17 cellular contexts compared by ENCODE assay signal in the genomic region with DNA sequence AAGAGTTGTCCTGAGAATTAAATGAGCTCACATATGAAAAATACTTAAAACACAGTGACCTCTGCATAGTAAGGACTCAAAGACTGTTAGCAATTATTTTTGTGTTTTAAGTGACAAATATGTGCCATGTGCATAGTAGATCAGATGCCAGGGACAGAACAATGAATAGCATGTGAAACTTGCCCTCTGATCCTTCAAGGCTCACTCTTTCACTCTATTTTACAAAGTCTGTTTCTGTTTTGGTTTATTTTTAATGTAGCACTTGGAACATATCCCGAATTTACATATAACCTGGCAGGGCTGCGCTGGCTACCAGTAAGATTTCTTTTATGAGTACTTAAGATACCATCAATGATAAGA.
DNase-seq lines count a peak whose midpoint lies in the region; ATAC-seq, FAIRE-seq and TF ChIP-seq lines count a peak whose summit lies in the region.
"Had no signal": no experiment of that assay in that cellular context is flagged by ENCODE, and none has a peak within 500 bp of the region (broad histone marks: within the 10 kb centered on the region; RNA-seq: fewer than 3 reads in every experiment).

No MANE protein-coding gene starts in this region.

- no peak overlapping the region for H3K4me3 Mint-ChIP-seq in activated T-cell treated with anti-CD3 and anti-CD28 coated beads, Interleukin-2, amount 50 U/mL, for 72 hours
- H3K4me3 Mint-ChIP-seq: CD4-positive, CD25-positive, alpha-beta regulatory T cell; T-helper 17 cell had no signal

- TF ChIP-seq EP300 in A549 (IDR thresholded peaks at IDR 0.05): no peak

- no peak for TF ChIP-seq POLR2A in A549 (IDR thresholded peaks at IDR 0.05; ENCODE audit: low read length)

- H3K4me1 ChIP-seq in A549 (peaks cover 42% of the 10 kb centered on the region), GM23248 (ENCODE audit: insufficient read depth) (peaks cover 37% of the 10 kb centered on the region), PC-9 (replicated peaks; ENCODE audit: insufficient read depth) (peaks cover 63% of the 10 kb centered on the region)

- in situ Hi-C loops in GM23248 (cut with MboI): no loop called here

- no peaks in the 10 kb centered on the region for H3K36me3 Mint-ChIP-seq in activated T-cell treated with anti-CD3 and anti-CD28 coated beads, Interleukin-2, amount 50 U/mL, for 72 hours (ENCODE audit: insufficient read depth in 2 of 2)
- H3K36me3 Mint-ChIP-seq: CD4-positive, CD25-positive, alpha-beta regulatory T cell had no signal

- no peak for ATAC-seq in A549
- ATAC-seq in activated T-cell treated with anti-CD3 and anti-CD28 coated beads, Interleukin-2, amount 50 U/mL, for 72 hours (replicated peaks in 1 of 2): no peak
- no peak for ATAC-seq in HG03565 (IDR thresholded peaks at IDR 0.05; ENCODE audit: unreplicated experiment)
- ATAC-seq: Panc1, T-helper 17 cell had no signal

- H3K27ac ChIP-seq in A549 (peak overlapping the region; percentile 75 to 84), GM23248 (no peak overlapping the region), PC-9 (peak overlapping the region; percentile 49), epithelial cell of prostate (peak overlapping the region; percentile 60)
- H3K27ac ChIP-seq: SJSA1 had no signal

- no peak for FAIRE-seq in A549 (lab: Jason Lieb, UNC)
- FAIRE-seq: GM19239 had no signal

- H3K79me2 ChIP-seq in GM23248 (ENCODE audit: insufficient read depth): no peaks in the 10 kb centered on the region
- H3K79me2 ChIP-seq in PC-9 (ENCODE audit: low read depth): no peaks in the 10 kb centered on the region

- H3K36me3 ChIP-seq in GM23248 (ENCODE audit: low read depth) (no peaks in the 10 kb centered on the region), PC-9 (ENCODE audit: low read depth) (no peaks in the 10 kb centered on the region)
- H3K36me3 ChIP-seq: SJSA1 had no signal

- no peaks in the 10 kb centered on the region for H3K27me3 ChIP-seq in GM23248 (replicated peaks; ENCODE audit: insufficient read depth)
- no peaks in the 10 kb centered on the region for H3K27me3 ChIP-seq in PC-9 (ENCODE audit: insufficient read depth, low read depth)
- H3K27me3 ChIP-seq: SJSA1 had no signal

- TF ChIP-seq RAD21 in A549 (conservative IDR thresholded peaks at IDR 0.05 in 1 of 2, IDR thresholded peaks at IDR 0.05 in 1 of 2): no peak

- POLR2A ChIA-PET in A549 (lab: Yijun Ruan, JAX) (no interaction called here), PC-9 (lab: Charles Lee; ENCODE audit: unreplicated experiment) (no interaction called here)

- H3K4me3 ChIP-seq in A549 (no peak overlapping the region), GM23248 (no peak overlapping the region), PC-9 (no peak overlapping the region)
- H3K4me3 ChIP-seq: SJSA1 had no signal

- 11% methylated on average over 2 of the region's 2 CpGs for WGBS in A549 (ENCODE audit: missing lambda C conversion rate)
- 53 to 57% methylated on average over 2 of the region's 2 CpGs for WGBS in GM23248 (ENCODE audit: low coverage in 1 of 2, low lambda C conversion rate in 2 of 2, missing lambda C conversion rate in 2 of 2), 2 experiments

- intact Hi-C loops in PC-9 (cut with micrococcal nuclease; ENCODE audit: unreplicated experiment): no loop called here

- H3K4me1 Mint-ChIP-seq in activated T-cell treated with anti-CD3 and anti-CD28 coated beads, Interleukin-2, amount 50 U/mL, for 72 hours (ENCODE audit: low read depth): peaks cover 14% of the 10 kb centered on the region

- no peak overlapping the region for H3K9ac ChIP-seq in GM23248

- H4K20me1 ChIP-seq in GM23248 (ENCODE audit: insufficient read depth) (no peaks in the 10 kb centered on the region), PC-9 (ENCODE audit: insufficient read depth) (no peaks in the 10 kb centered on the region)

- CTCF ChIA-PET in A549 (lab: Yijun Ruan, JAX) (no interaction called here), PC-9 (lab: Charles Lee) (no interaction called here)

- DNase-seq in A549 (ENCODE audit: low read depth in 1 of 2, low spot score in 1 of 2): no peak
- no peak for DNase-seq in GM23248
- no peak for DNase-seq in PC-9
- DNase-seq in epithelial cell of prostate (ENCODE audit: low read depth, low spot score): no peak
- no peak for DNase-seq in activated T-cell treated with anti-CD3 and anti-CD28 coated beads, Interleukin-2, amount 50 U/mL, for 72 hours
- no peak for DNase-seq in iPS-NIHi7 (ENCODE audit: extremely low spot score)
- DNase-seq in SW 1271 (lab: John Stamatoyannopoulos, UW): no peak
- DNase-seq: CD4-positive, CD25-positive, alpha-beta regulatory T cell; COR-L47; NCI-H1105 treated with DMSO at 0.1 percent for 48 hours; NCI-H1694 treated with DMSO at 0.1 percent for 48 hours; NCI-H524; T-helper 17 cell had no signal

- BruUV-seq in PC-9 (replicated peaks; lab: Mats Ljungman, UMichigan): no TSS peak

- H2AFZ ChIP-seq in GM23248 (no peak overlapping the region), PC-9 (no peak overlapping the region)

- TF ChIP-seq CTCF in A549 (IDR thresholded peaks at IDR 0.05) (no peak), PC-9 (conservative IDR thresholded peaks at IDR 0.05) (no peak)

- H3K9me3 ChIP-seq in A549: no peaks in the 10 kb centered on the region
- no peaks in the 10 kb centered on the region for H3K9me3 ChIP-seq in GM23248 (ENCODE audit: low read depth)
- no peaks in the 10 kb centered on the region for H3K9me3 ChIP-seq in PC-9 (ENCODE audit: insufficient read depth, low read depth)
- H3K9me3 ChIP-seq: SJSA1 had no signal

- H3K9me2 ChIP-seq in GM23248 (ENCODE audit: insufficient read depth) (no peaks in the 10 kb centered on the region), PC-9 (ENCODE audit: insufficient read depth) (no peaks in the 10 kb centered on the region)

- H3K27ac Mint-ChIP-seq in activated T-cell treated with anti-CD3 and anti-CD28 coated beads, Interleukin-2, amount 50 U/mL, for 72 hours: no peak overlapping the region
- H3K27ac Mint-ChIP-seq: CD4-positive, CD25-positive, alpha-beta regulatory T cell; T-helper 17 cell had no signal

- peaks cover 13% of the 10 kb centered on the region for H3K27me3 Mint-ChIP-seq in activated T-cell treated with anti-CD3 and anti-CD28 coated beads, Interleukin-2, amount 50 U/mL, for 72 hours (ENCODE audit: low read depth)

- H3F3A ChIP-seq in GM23248 (ENCODE audit: insufficient read depth): peaks cover 44% of the 10 kb centered on the region
- peaks cover 60% of the 10 kb centered on the region for H3F3A ChIP-seq in PC-9 (ENCODE audit: insufficient read depth, low read depth)

- H3K9me3 Mint-ChIP-seq in activated T-cell treated with anti-CD3 and anti-CD28 coated beads, Interleukin-2, amount 50 U/mL, for 72 hours: no peaks in the 10 kb centered on the region

- peak overlapping the region; percentile 78 for H3K4me2 ChIP-seq in A549
- peak overlapping the region; percentile 25 for H3K4me2 ChIP-seq in GM23248 (ENCODE audit: unreplicated experiment)
- peak overlapping the region; percentile 39 for H3K4me2 ChIP-seq in PC-9

TF ChIP-seq in A549, 52 proteins besides CTCF, POLR2A, EP300 and RAD21:
- TF ChIP-seq CEBPB (IDR thresholded peaks at IDR 0.05) (no peak), MAFK (IDR thresholded peaks at IDR 0.05; ENCODE audit: partially characterized antibody) (no peak)

Comparison
In these comparisons a context has a peak if more than half of its experiments do, and no peak if none do; other contexts are left out.
1. H3K4me2 ChIP-seq: peak in every context shown above with its lines; median percentile 78 in A549; 39 in PC-9; 25 in GM23248.